Comparison of ENCODE assay signal across 8 cellular contexts in genomic region chr4:145545538-145546224, GRCh38.
DNase-seq lines count a peak whose midpoint lies in the region; ATAC-seq and TF ChIP-seq lines count a peak whose summit lies in the region.

No MANE protein-coding gene starts in this region.

- H3K27ac ChIP-seq in breast epithelium (peak overlapping the region; percentile 69 to 74), lung (ENCODE audit: low read depth in 1 of 2, low read length in 1 of 2) (peak overlapping the region in 1 of 2 donors; percentile 2), coronary artery (no peak overlapping the region)

- DNase-seq in AG08395 (ENCODE audit: low spot score) (peak; percentile 49), HPDE6-E6E7 (ENCODE audit: extremely low spot score) (peak; percentile 76), breast epithelium (ENCODE audit: low spot score in 2 of 2) (no peak), lung (ENCODE audit: low spot score) (peak; percentile 48), NCI-H748 (lab: John Stamatoyannopoulos, UW; ENCODE audit: unreplicated experiment) (no peak), NCI-H1048 (lab: John Stamatoyannopoulos, UW) (no peak), H7 (no peak), coronary artery (ENCODE audit: low spot score) (no peak)

- H3K4me3 ChIP-seq in breast epithelium (peak overlapping the region in 1 of 3 donors; percentile 9), lung (no peak overlapping the region), H7 (ENCODE audit: insufficient read depth, low read depth, low read length) (no peak overlapping the region), coronary artery (no peak overlapping the region)

- H3K9me3 ChIP-seq in breast epithelium, result no peaks in the 10 kb centered on the region
- no peaks in the 10 kb centered on the region for H3K9me3 ChIP-seq in lung (ENCODE audit: control insufficient read depth in 2 of 2, insufficient read depth in 1 of 2, low read length in 1 of 2)

- peak; percentile 83 for ATAC-seq in lung (ENCODE audit: insufficient read depth, low FRiP score)

- TF ChIP-seq POLR2A in breast epithelium (IDR thresholded peaks at IDR 0.05), result no peak

- intact Hi-C loops in breast epithelium (cut with DNase I; ENCODE audit: low total_unique reads), result no loop called here

- H3K4me1 ChIP-seq in breast epithelium (peaks cover 0 to 3% of the 10 kb centered on the region in 2 donors), lung (ENCODE audit: control insufficient read depth in 2 of 2, insufficient read depth in 2 of 2, low read length in 2 of 2) (no peaks in the 10 kb centered on the region)

- H3K27me3 ChIP-seq in breast epithelium, result no peaks in the 10 kb centered on the region
- H3K27me3 ChIP-seq in lung (ENCODE audit: control insufficient read depth, insufficient read depth), result no peaks in the 10 kb centered on the region
- H3K27me3 ChIP-seq in H7 (ENCODE audit: control insufficient read depth, insufficient read depth, low read length), result no peaks in the 10 kb centered on the region

- no peak for TF ChIP-seq CTCF in breast epithelium (IDR thresholded peaks at IDR 0.05)
- no peak for TF ChIP-seq CTCF in lung (IDR thresholded peaks at IDR 0.05; ENCODE audit: control extremely low read depth, extremely low read depth)
- no peak for TF ChIP-seq CTCF in coronary artery (IDR thresholded peaks at IDR 0.05)

- H3K36me3 ChIP-seq in breast epithelium, result no peaks in the 10 kb centered on the region
- peaks cover 5 to 7% of the 10 kb centered on the region in 2 donors for H3K36me3 ChIP-seq in lung (ENCODE audit: control insufficient read depth in 2 of 2, insufficient read depth in 2 of 2, low read length in 2 of 2)
- peaks cover 1% of the 10 kb centered on the region for H3K36me3 ChIP-seq in H7 (replicated peaks; ENCODE audit: control insufficient read depth, insufficient read depth, low read length)

Comparison
In these comparisons a context has a peak if more than half of its experiments do, and no peak if none do; other contexts are left out.
1. DNase-seq: peak in AG08395 (single experiment), HPDE6-E6E7 (single experiment) and lung (single experiment); none in breast epithelium (0 of 2), NCI-H748 (single experiment), NCI-H1048 (single experiment), H7 (single experiment) and coronary artery (single experiment).
2. H3K27ac ChIP-seq: peak in breast epithelium (2 of 2); none in coronary artery (0 of 2).